1 cellular context compared by ENCODE assay signal in genomic region chr5:149423287-149424268, GRCh38.
TF ChIP-seq lines count a peak whose summit lies in the region.

No MANE protein-coding gene starts in this region.

TF ChIP-seq in HepG2, 621 proteins besides CTCF, POLR2A, EP300 and RAD21 (continued from another document and continues in another):
- TF ChIP-seq, protein P1, sequence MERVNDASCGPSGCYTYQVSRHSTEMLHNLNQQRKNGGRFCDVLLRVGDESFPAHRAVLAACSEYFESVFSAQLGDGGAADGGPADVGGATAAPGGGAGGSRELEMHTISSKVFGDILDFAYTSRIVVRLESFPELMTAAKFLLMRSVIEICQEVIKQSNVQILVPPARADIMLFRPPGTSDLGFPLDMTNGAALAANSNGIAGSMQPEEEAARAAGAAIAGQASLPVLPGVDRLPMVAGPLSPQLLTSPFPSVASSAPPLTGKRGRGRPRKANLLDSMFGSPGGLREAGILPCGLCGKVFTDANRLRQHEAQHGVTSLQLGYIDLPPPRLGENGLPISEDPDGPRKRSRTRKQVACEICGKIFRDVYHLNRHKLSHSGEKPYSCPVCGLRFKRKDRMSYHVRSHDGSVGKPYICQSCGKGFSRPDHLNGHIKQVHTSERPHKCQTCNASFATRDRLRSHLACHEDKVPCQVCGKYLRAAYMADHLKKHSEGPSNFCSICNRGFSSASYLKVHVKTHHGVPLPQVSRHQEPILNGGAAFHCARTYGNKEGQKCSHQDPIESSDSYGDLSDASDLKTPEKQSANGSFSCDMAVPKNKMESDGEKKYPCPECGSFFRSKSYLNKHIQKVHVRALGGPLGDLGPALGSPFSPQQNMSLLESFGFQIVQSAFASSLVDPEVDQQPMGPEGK (CRISPR knock-in tag; IDR thresholded peaks at IDR 0.05) = peak; percentile 26; the same call in 1 of the 2 replicates
- TF ChIP-seq ZNF142 (CRISPR knock-in tag; IDR thresholded peaks at IDR 0.05) = no peak
- no peak for TF ChIP-seq ATAD3A (CRISPR knock-in tag; IDR thresholded peaks at IDR 0.05)
- TF ChIP-seq, protein P2, sequence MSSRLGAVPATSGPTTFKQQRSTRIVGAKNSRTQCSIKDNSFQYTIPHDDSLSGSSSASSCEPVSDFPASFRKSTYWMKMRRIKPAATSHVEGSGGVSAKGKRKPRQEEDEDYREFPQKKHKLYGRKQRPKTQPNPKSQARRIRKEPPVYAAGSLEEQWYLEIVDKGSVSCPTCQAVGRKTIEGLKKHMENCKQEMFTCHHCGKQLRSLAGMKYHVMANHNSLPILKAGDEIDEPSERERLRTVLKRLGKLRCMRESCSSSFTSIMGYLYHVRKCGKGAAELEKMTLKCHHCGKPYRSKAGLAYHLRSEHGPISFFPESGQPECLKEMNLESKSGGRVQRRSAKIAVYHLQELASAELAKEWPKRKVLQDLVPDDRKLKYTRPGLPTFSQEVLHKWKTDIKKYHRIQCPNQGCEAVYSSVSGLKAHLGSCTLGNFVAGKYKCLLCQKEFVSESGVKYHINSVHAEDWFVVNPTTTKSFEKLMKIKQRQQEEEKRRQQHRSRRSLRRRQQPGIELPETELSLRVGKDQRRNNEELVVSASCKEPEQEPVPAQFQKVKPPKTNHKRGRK (CRISPR knock-in tag; IDR thresholded peaks at IDR 0.05) = no peak
- no peak for TF ChIP-seq GATAD1 (CRISPR knock-in tag; IDR thresholded peaks at IDR 0.05)
- TF ChIP-seq RFX3 (CRISPR knock-in tag; IDR thresholded peaks at IDR 0.05) = no peak
- TF ChIP-seq AGO2 (optimal IDR thresholded peaks at IDR 0.05; ENCODE audit: low read depth, low read length) = no peak
- no peak for TF ChIP-seq ZNF362 (CRISPR knock-in tag; IDR thresholded peaks at IDR 0.05; ENCODE audit: borderline replicate concordance)
- no peak for TF ChIP-seq BCLAF1 (IDR thresholded peaks at IDR 0.05)
- TF ChIP-seq SYNCRIP (IDR thresholded peaks at IDR 0.05; ENCODE audit: insufficient read depth, low read depth, low read length) = no peak
- TF ChIP-seq ZNF607 (CRISPR knock-in tag; IDR thresholded peaks at IDR 0.05; ENCODE audit: borderline replicate concordance) = 0 out of 2 replicates have a peak, but pooled peaks have one; percentile 14
- no peak for TF ChIP-seq CEBPG (CRISPR knock-in tag; IDR thresholded peaks at IDR 0.05)
- no peak for TF ChIP-seq MZF1 (CRISPR knock-in tag; IDR thresholded peaks at IDR 0.05; ENCODE audit: borderline replicate concordance)
- TF ChIP-seq MED1 (CRISPR knock-in tag; IDR thresholded peaks at IDR 0.05) = peak; percentile 34; the same call in 1 of the 2 replicates
- TF ChIP-seq CHD4 (IDR thresholded peaks at IDR 0.05; ENCODE audit: borderline replicate concordance, low read length) = peak; percentile 80; the same call in 1 of the 2 replicates
- TF ChIP-seq, protein P3, sequence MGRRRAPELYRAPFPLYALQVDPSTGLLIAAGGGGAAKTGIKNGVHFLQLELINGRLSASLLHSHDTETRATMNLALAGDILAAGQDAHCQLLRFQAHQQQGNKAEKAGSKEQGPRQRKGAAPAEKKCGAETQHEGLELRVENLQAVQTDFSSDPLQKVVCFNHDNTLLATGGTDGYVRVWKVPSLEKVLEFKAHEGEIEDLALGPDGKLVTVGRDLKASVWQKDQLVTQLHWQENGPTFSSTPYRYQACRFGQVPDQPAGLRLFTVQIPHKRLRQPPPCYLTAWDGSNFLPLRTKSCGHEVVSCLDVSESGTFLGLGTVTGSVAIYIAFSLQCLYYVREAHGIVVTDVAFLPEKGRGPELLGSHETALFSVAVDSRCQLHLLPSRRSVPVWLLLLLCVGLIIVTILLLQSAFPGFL (CRISPR knock-in tag; IDR thresholded peaks at IDR 0.05) = no peak
- no peak for TF ChIP-seq ATF4 (CRISPR knock-in tag; IDR thresholded peaks at IDR 0.05)
- TF ChIP-seq, protein P4, sequence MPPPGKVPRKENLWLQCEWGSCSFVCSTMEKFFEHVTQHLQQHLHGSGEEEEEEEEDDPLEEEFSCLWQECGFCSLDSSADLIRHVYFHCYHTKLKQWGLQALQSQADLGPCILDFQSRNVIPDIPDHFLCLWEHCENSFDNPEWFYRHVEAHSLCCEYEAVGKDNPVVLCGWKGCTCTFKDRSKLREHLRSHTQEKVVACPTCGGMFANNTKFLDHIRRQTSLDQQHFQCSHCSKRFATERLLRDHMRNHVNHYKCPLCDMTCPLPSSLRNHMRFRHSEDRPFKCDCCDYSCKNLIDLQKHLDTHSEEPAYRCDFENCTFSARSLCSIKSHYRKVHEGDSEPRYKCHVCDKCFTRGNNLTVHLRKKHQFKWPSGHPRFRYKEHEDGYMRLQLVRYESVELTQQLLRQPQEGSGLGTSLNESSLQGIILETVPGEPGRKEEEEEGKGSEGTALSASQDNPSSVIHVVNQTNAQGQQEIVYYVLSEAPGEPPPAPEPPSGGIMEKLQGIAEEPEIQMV (CRISPR knock-in tag; IDR thresholded peaks at IDR 0.05; ENCODE audit: low read depth) = peak; percentile 44; the same call in 1 of the 2 replicates
- no peak; the same call in 1 of the 2 replicates for TF ChIP-seq TBX2 (CRISPR knock-in tag; IDR thresholded peaks at IDR 0.05; ENCODE audit: borderline replicate concordance)
- TF ChIP-seq YEATS4 (CRISPR knock-in tag; IDR thresholded peaks at IDR 0.05; ENCODE audit: borderline replicate concordance) = peak; percentile 42; the same call in 1 of the 2 replicates
- TF ChIP-seq, protein P5, sequence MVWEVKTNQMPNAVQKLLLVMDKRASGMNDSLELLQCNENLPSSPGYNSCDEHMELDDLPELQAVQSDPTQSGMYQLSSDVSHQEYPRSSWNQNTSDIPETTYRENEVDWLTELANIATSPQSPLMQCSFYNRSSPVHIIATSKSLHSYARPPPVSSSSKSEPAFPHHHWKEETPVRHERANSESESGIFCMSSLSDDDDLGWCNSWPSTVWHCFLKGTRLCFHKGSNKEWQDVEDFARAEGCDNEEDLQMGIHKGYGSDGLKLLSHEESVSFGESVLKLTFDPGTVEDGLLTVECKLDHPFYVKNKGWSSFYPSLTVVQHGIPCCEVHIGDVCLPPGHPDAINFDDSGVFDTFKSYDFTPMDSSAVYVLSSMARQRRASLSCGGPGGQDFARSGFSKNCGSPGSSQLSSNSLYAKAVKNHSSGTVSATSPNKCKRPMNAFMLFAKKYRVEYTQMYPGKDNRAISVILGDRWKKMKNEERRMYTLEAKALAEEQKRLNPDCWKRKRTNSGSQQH (CRISPR knock-in tag; IDR thresholded peaks at IDR 0.05; ENCODE audit: low read depth) = no peak
- TF ChIP-seq FOSL1 (CRISPR knock-in tag; IDR thresholded peaks at IDR 0.05; ENCODE audit: borderline replicate concordance) = no peak
- TF ChIP-seq, protein P6, sequence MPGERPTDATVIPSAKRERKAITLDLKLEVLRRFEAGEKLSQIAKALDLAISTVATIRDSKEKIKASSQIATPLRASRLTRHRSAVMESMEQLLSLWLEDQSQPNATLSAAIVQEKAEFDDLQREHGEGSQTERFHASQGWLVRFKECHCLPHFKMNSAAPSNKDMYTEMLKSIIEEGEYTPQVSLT (CRISPR knock-in tag; IDR thresholded peaks at IDR 0.05; ENCODE audit: borderline replicate concordance, low read depth) = no peak
- TF ChIP-seq, protein P7, sequence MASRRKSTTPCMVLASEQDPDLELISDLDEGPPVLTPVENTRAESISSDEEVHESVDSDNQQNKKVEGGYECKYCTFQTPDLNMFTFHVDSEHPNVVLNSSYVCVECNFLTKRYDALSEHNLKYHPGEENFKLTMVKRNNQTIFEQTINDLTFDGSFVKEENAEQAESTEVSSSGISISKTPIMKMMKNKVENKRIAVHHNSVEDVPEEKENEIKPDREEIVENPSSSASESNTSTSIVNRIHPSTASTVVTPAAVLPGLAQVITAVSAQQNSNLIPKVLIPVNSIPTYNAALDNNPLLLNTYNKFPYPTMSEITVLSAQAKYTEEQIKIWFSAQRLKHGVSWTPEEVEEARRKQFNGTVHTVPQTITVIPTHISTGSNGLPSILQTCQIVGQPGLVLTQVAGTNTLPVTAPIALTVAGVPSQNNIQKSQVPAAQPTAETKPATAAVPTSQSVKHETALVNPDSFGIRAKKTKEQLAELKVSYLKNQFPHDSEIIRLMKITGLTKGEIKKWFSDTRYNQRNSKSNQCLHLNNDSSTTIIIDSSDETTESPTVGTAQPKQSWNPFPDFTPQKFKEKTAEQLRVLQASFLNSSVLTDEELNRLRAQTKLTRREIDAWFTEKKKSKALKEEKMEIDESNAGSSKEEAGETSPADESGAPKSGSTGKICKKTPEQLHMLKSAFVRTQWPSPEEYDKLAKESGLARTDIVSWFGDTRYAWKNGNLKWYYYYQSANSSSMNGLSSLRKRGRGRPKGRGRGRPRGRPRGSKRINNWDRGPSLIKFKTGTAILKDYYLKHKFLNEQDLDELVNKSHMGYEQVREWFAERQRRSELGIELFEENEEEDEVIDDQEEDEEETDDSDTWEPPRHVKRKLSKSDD (CRISPR knock-in tag; IDR thresholded peaks at IDR 0.05; ENCODE audit: low read depth) = no peak
- no peak for TF ChIP-seq FOXP1 (IDR thresholded peaks at IDR 0.05)
- TF ChIP-seq FOXP1 (CRISPR knock-in tag; IDR thresholded peaks at IDR 0.05) = no peak
- no peak for TF ChIP-seq ZNF580 (CRISPR knock-in tag; IDR thresholded peaks at IDR 0.05; ENCODE audit: borderline replicate concordance, low read depth)
- no peak for TF ChIP-seq POLR2AphosphoS2 (IDR thresholded peaks at IDR 0.05; ENCODE audit: low read depth, low read length)
- TF ChIP-seq NR2F6 (IDR thresholded peaks at IDR 0.05) = no peak
- TF ChIP-seq NR2F6 (CRISPR knock-in tag; IDR thresholded peaks at IDR 0.05) = 0 out of 2 replicates have a peak, but pooled peaks have one; percentile 25
- TF ChIP-seq RXRA (CRISPR knock-in tag; IDR thresholded peaks at IDR 0.05) = no peak
- no peak; the same call in 1 of the 2 replicates for TF ChIP-seq ZNF232 (CRISPR knock-in tag; IDR thresholded peaks at IDR 0.05; ENCODE audit: borderline replicate concordance)
